In genomic region chr16:8621572-8622314, GRCh38 we compare ENCODE assay signal across 1 cellular context.
TF ChIP-seq lines count a peak whose summit lies in the region.

A gene with protein sequence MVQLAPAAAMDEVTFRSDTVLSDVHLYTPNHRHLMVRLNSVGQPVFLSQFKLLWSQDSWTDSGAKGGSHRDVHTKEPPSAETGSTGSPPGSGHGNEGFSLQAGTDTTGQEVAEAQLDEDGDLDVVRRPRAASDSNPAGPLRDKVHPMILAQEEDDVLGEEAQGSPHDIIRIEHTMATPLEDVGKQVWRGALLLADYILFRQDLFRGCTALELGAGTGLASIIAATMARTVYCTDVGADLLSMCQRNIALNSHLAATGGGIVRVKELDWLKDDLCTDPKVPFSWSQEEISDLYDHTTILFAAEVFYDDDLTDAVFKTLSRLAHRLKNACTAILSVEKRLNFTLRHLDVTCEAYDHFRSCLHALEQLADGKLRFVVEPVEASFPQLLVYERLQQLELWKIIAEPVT (plus strand): TSS chr16:8621698. CDS start chr16:8625666, 3,968 bp downstream.

TF ChIP-seq in HepG2, 621 proteins besides CTCF, POLR2A, EP300 and RAD21 (continued from another document and continues in another):
- no peak for TF ChIP-seq NFAT5 (CRISPR knock-in tag; IDR thresholded peaks at IDR 0.05)
- no peak for TF ChIP-seq CSRNP2 (CRISPR knock-in tag; conservative IDR thresholded peaks at IDR 0.05; ENCODE audit: low read depth)
- no peak; the same call in 1 of the 2 replicates for TF ChIP-seq ZBTB33 (CRISPR knock-in tag; IDR thresholded peaks at IDR 0.05)
- peak; percentile 97 for TF ChIP-seq YY1 (IDR thresholded peaks at IDR 0.05; ENCODE audit: insufficient read depth, insufficient replicate concordance, low read depth, low read length)
- no peak for TF ChIP-seq ZNF282 (IDR thresholded peaks at IDR 0.05; ENCODE audit: partially characterized antibody)
- peak; percentile 63; the same call in 1 of the 2 replicates for TF ChIP-seq E2F1 (CRISPR knock-in tag; IDR thresholded peaks at IDR 0.05)
- TF ChIP-seq, protein P1, sequence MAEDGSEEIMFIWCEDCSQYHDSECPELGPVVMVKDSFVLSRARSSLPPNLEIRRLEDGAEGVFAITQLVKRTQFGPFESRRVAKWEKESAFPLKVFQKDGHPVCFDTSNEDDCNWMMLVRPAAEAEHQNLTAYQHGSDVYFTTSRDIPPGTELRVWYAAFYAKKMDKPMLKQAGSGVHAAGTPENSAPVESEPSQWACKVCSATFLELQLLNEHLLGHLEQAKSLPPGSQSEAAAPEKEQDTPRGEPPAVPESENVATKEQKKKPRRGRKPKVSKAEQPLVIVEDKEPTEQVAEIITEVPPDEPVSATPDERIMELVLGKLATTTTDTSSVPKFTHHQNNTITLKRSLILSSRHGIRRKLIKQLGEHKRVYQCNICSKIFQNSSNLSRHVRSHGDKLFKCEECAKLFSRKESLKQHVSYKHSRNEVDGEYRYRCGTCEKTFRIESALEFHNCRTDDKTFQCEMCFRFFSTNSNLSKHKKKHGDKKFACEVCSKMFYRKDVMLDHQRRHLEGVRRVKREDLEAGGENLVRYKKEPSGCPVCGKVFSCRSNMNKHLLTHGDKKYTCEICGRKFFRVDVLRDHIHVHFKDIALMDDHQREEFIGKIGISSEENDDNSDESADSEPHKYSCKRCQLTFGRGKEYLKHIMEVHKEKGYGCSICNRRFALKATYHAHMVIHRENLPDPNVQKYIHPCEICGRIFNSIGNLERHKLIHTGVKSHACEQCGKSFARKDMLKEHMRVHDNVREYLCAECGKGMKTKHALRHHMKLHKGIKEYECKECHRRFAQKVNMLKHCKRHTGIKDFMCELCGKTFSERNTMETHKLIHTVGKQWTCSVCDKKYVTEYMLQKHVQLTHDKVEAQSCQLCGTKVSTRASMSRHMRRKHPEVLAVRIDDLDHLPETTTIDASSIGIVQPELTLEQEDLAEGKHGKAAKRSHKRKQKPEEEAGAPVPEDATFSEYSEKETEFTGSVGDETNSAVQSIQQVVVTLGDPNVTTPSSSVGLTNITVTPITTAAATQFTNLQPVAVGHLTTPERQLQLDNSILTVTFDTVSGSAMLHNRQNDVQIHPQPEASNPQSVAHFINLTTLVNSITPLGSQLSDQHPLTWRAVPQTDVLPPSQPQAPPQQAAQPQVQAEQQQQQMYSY (CRISPR knock-in tag; IDR thresholded peaks at IDR 0.05): peak; percentile 60; the same call in 1 of the 2 replicates
- no peak for TF ChIP-seq ZNF530 (CRISPR knock-in tag; IDR thresholded peaks at IDR 0.05; ENCODE audit: low read depth)
- peak; percentile 75 for TF ChIP-seq KDM3A (CRISPR knock-in tag; IDR thresholded peaks at IDR 0.05; ENCODE audit: low read depth)
- no peak; the same call in 1 of the 2 replicates for TF ChIP-seq ZKSCAN8 (CRISPR knock-in tag; IDR thresholded peaks at IDR 0.05; ENCODE audit: borderline replicate concordance)
- TF ChIP-seq ZFX (CRISPR knock-in tag; IDR thresholded peaks at IDR 0.05; ENCODE audit: low read depth): peak; percentile 97
- TF ChIP-seq ZNF839 (CRISPR knock-in tag; IDR thresholded peaks at IDR 0.05; ENCODE audit: borderline replicate concordance): no peak
- TF ChIP-seq ZBTB40 (IDR thresholded peaks at IDR 0.05): no peak
- peak; percentile 83 for TF ChIP-seq ZBTB40 (CRISPR knock-in tag; IDR thresholded peaks at IDR 0.05)
- TF ChIP-seq CSRNP1 (CRISPR knock-in tag; IDR thresholded peaks at IDR 0.05): peak; percentile 84; the same call in 1 of the 2 replicates
- TF ChIP-seq SNAI1 (CRISPR knock-in tag; IDR thresholded peaks at IDR 0.05; ENCODE audit: borderline replicate concordance): peak; percentile 89; the same call in 1 of the 2 replicates
- peak; percentile 96 for TF ChIP-seq DMAP1 (CRISPR knock-in tag; IDR thresholded peaks at IDR 0.05)
